Comparison of ENCODE assay signal across 16 cellular contexts in genomic region chr12:97465012-97465345, GRCh38. TPM values are rescaled to one million over a fixed set of nuclear protein-coding genes. Genes with fewer than 3 reads are reported as not detected.
A peak's percentile ranks its signal among the peaks of the same experiment; 100 is the strongest.
DNase-seq lines count a peak whose midpoint lies in the region; ATAC-seq lines count a peak whose summit lies in the region.
"Had no signal": no experiment of that assay in that cellular context is flagged by ENCODE, and none has a peak within 500 bp of the region (broad histone marks: within the 10 kb centered on the region; RNA-seq: fewer than 3 reads in every experiment).

No MANE protein-coding gene starts in this region.

- H3K9me3 ChIP-seq in SJCRH30 (replicated peaks) (no peaks in the 10 kb centered on the region), iPS-18c (ENCODE audit: control insufficient read depth, insufficient read depth, low read length) (no peaks in the 10 kb centered on the region)
- H3K9me3 ChIP-seq: sigmoid colon had no signal

- no peak for ATAC-seq in HG03196 (IDR thresholded peaks at IDR 0.05; ENCODE audit: unreplicated experiment)
- ATAC-seq: GM12878; stimulated activated naive CD8-positive, alpha-beta T cell treated with anti-CD3 and anti-CD28 coated beads, Interleukin-15, Interleukin-2, amounts not matched to agents 100 U/mL and 50 U/mL, for 24 hours had no signal

- no peaks in the 10 kb centered on the region for H3K27me3 ChIP-seq in SJCRH30

- H3K36me3 ChIP-seq in SJCRH30, result no peaks in the 10 kb centered on the region
- H3K36me3 ChIP-seq: sigmoid colon had no signal

- peak; percentile 90 for DNase-seq in NCI-H1092 treated with DMSO at 0.1 percent for 48 hours (lab: John Stamatoyannopoulos, UW)
- peak; percentile 19 to 50 for DNase-seq in SJCRH30
- peak; percentile 87 for DNase-seq in retina
- DNase-seq in NCI-H2107 (lab: John Stamatoyannopoulos, UW), result no peak
- no peak for DNase-seq in cerebellum (ENCODE audit: low spot score)
- DNase-seq: activated CD4-positive, CD25-positive, alpha-beta regulatory T cell treated with anti-CD3 and anti-CD28 coated beads, Interleukin-2, amount 50 U/mL, for 72 hours; sigmoid colon; stimulated activated naive CD8-positive, alpha-beta T cell treated with anti-CD3 and anti-CD28 coated beads, Interleukin-15, Interleukin-2, amounts not matched to agents 100 U/mL and 50 U/mL, for 24 hours; SW 1271 had no signal

- peaks cover 10% of the 10 kb centered on the region for H3K4me1 ChIP-seq in SJCRH30

- peak overlapping the region; percentile 57 for H3K4me3 ChIP-seq in SJCRH30
- H3K4me3 ChIP-seq in iPS-18c (ENCODE audit: insufficient read depth, low read depth, low read length), result peak overlapping the region; percentile 43
- H3K4me3 ChIP-seq: coronary artery, GM12878, sigmoid colon had no signal

- H3K27ac ChIP-seq in SJCRH30, result peak overlapping the region; percentile 46; the same call in 1 of the 2 replicates
- H3K27ac ChIP-seq: KMS-11, sigmoid colon had no signal

RNA-seq across cellular contexts. Expression of gene RMST, which starts 2.4 kb away (rescaled TPM):
- total RNA-seq in SJCRH30 (2014; rRNA removed; shearing (Covaris generic)), result 29.5 and 38.1 TPM in 2 replicates
- total RNA-seq in cerebellum, result 524 TPM
- total RNA-seq: Daoy, OCI-LY7 had no signal

Comparison
In these comparisons a context has a peak if more than half of its experiments do, and no peak if none do; other contexts are left out.
1. DNase-seq: peak in NCI-H1092 treated with DMSO at 0.1 percent for 48 hours (single experiment), SJCRH30 (2 of 2) and retina (single experiment); none in NCI-H2107 (single experiment) and cerebellum (single experiment).
2. RNA of gene RMST, which starts 2.4 kb away (total RNA-seq): 524 TPM in cerebellum (single experiment); 29.5 to 38.1 TPM in SJCRH30; every median in the first group is over 10 times any median in the second.